13 cellular contexts compared by ENCODE assay signal in genomic region chr15:81111510-81112375, GRCh38. TPM values are rescaled to one million over a fixed set of nuclear protein-coding genes. Genes with fewer than 3 reads are reported as not detected.
DNase-seq lines count a peak whose midpoint lies in the region; ATAC-seq and TF ChIP-seq lines count a peak whose summit lies in the region.
"Had no signal": no experiment of that assay in that cellular context is flagged by ENCODE, and none has a peak within 500 bp of the region (broad histone marks: within the 10 kb centered on the region; RNA-seq: fewer than 3 reads in every experiment).

No MANE protein-coding gene starts in this region.

- ATAC-seq in GM18858 (IDR thresholded peaks at IDR 0.05; ENCODE audit: unreplicated experiment) (peak; percentile 93), GM21528 (IDR thresholded peaks at IDR 0.05; ENCODE audit: low FRiP score, unreplicated experiment) (peak; percentile 77), HG03175 (IDR thresholded peaks at IDR 0.05; ENCODE audit: unreplicated experiment) (peak; percentile 61), Right ventricle myocardium inferior (no peak), mucosa of descending colon (no peak)

- H3K9me3 Mint-ChIP-seq in CD14-positive monocyte = no peaks in the 10 kb centered on the region

- H3K4me1 Mint-ChIP-seq in CD14-positive monocyte = peaks cover 8% of the 10 kb centered on the region

- intact Hi-C loops in esophagus squamous epithelium (cut with DNase I) (no loop called here), CD14-positive monocyte (cut with micrococcal nuclease) (no loop called here), Right ventricle myocardium inferior (cut with DNase I) (no loop called here), mucosa of descending colon (cut with DNase I, micrococcal nuclease) (no loop called here)

- TF ChIP-seq POLR2A in esophagus squamous epithelium (IDR thresholded peaks at IDR 0.05) = no peak

- 20 to 30% methylated on average over 6 of the region's 6 CpGs for WGBS in esophagus squamous epithelium, 2 donors

- H3K27ac ChIP-seq in esophagus squamous epithelium = peak overlapping the region; percentile 39 to 67 (median 42)

- H3K36me3 ChIP-seq in esophagus squamous epithelium (no peaks in the 10 kb centered on the region), mucosa of descending colon (ENCODE audit: low read depth) (no peaks in the 10 kb centered on the region)

- H3K9me3 ChIP-seq in esophagus squamous epithelium (no peaks in the 10 kb centered on the region), mucosa of descending colon (no peaks in the 10 kb centered on the region)

- TF ChIP-seq CTCF in esophagus squamous epithelium (IDR thresholded peaks at IDR 0.05) (no peak), CD14-positive monocyte (IDR thresholded peaks at IDR 0.05) (no peak), mucosa of descending colon (IDR thresholded peaks at IDR 0.05) (no peak)

- H3K27ac Mint-ChIP-seq in CD14-positive monocyte = peak overlapping the region in 1 of 7 donors; percentile 12

- peaks cover 0 to 4% (median 0%) of the 10 kb centered on the region in 4 donors for H3K27me3 ChIP-seq in esophagus squamous epithelium

- H3K36me3 Mint-ChIP-seq in CD14-positive monocyte = no peaks in the 10 kb centered on the region

- DNase-seq in esophagus squamous epithelium (lab: John Stamatoyannopoulos, UW) (no peak), CD14-positive monocyte (ENCODE audit: low spot score) (no peak), Right ventricle myocardium inferior (ENCODE audit: missing footprints) (no peak), mucosa of descending colon (no peak)
- no peak for DNase-seq in stimulated activated CD4-positive, alpha-beta T cell treated with anti-CD3 and anti-CD28 coated beads, Interleukin-15, amount 100 ng/mL, for 24 hours
- DNase-seq: activated effector memory CD4-positive, alpha-beta T cell treated with anti-CD3 and anti-CD28 coated beads, Interleukin-2, amount 50 U/mL, for 16 hours; DMS53; effector CD8-positive, alpha-beta T cell; posterior cingulate gyrus; T-helper 2 cell had no signal

- H3K4me1 ChIP-seq in esophagus squamous epithelium = peaks cover 0 to 29% (median 2%) of the 10 kb centered on the region in 3 donors
- H3K4me1 ChIP-seq in mucosa of descending colon (ENCODE audit: low read depth) = no peaks in the 10 kb centered on the region

- H3K4me3 ChIP-seq in esophagus squamous epithelium = no peak overlapping the region
- H3K4me3 ChIP-seq in mucosa of descending colon = no peak overlapping the region

- no peak overlapping the region for H3K4me3 Mint-ChIP-seq in CD14-positive monocyte

- peaks cover 5 to 10% (median 8%) of the 10 kb centered on the region in 3 donors for H3K27me3 Mint-ChIP-seq in CD14-positive monocyte (ENCODE audit: low read depth in 3 of 3)

RNA-seq across cellular contexts. Expression of gene CFAP161, which starts 22.3 kb away (rescaled TPM):
- total RNA-seq in esophagus squamous epithelium (under 1 TPM in 2 of 4 donors, not detected in 2; 0.38 to 0.88 TPM), Right ventricle myocardium inferior (0.38 TPM), mucosa of descending colon (under 1 TPM in 1 of 3 donors, not detected in 2; 0.54 TPM)
- polyA plus RNA-seq in CD14-positive monocyte = not detected

Comparison
In these comparisons a context has a peak if more than half of its experiments do, and no peak if none do; other contexts are left out.
1. ATAC-seq: peak in GM18858 (single experiment), GM21528 (single experiment) and HG03175 (single experiment); none in Right ventricle myocardium inferior (single experiment) and mucosa of descending colon (single experiment).